ENCODE assay signal across 13 cellular contexts in genomic region chr9:109052416-109052815, GRCh38. TPM values are rescaled to one million over a fixed set of nuclear protein-coding genes. Genes with fewer than 3 reads are reported as not detected.
DNase-seq lines count a peak whose midpoint lies in the region; ATAC-seq lines count a peak whose summit lies in the region.
"Had no signal": no experiment of that assay in that cellular context is flagged by ENCODE, and none has a peak within 500 bp of the region (broad histone marks: within the 10 kb centered on the region; RNA-seq: fewer than 3 reads in every experiment).

No MANE protein-coding gene starts in this region.

- H3K36me3 ChIP-seq in rectal smooth muscle tissue (ENCODE audit: control insufficient read depth, insufficient read depth, low read length) = peaks cover 14% of the 10 kb centered on the region

- no peaks in the 10 kb centered on the region for H3K4me1 ChIP-seq in rectal smooth muscle tissue (ENCODE audit: control insufficient read depth, insufficient read depth, low read length)

- no peak overlapping the region for H3K9ac ChIP-seq in rectal smooth muscle tissue (ENCODE audit: low read length)

- H3K4me3 ChIP-seq in rectal smooth muscle tissue (ENCODE audit: low read length) = no peak overlapping the region

- in situ Hi-C loops in SK-MEL-5 (cut with HindIII; ENCODE audit: low pct_unique_long_range_greater_than_20kb, low sequenced_read_pairs) = no loop called here
- in situ Hi-C loops in G401 (cut with HindIII; ENCODE audit: low sequenced_read_pairs) = no loop called here

- H3K27me3 ChIP-seq in rectal smooth muscle tissue (ENCODE audit: control insufficient read depth, insufficient read depth, low read length) = no peaks in the 10 kb centered on the region

- H3K27ac ChIP-seq in rectal smooth muscle tissue (ENCODE audit: low read depth, low read length) = peak overlapping the region; percentile 23

- DNase-seq in GM03348 (ENCODE audit: low spot score) (peak; percentile 31), SK-MEL-5 (ENCODE audit: low read depth, low spot score) (peak; percentile 92), epidermal melanocyte (ENCODE audit: insufficient read length, low spot score) (peak; percentile 71), G401 (ENCODE audit: low spot score) (no peak)
- DNase-seq in activated effector memory CD4-positive, alpha-beta T cell treated with anti-CD3 and anti-CD28 coated beads, Interleukin-2, amount 50 U/mL, for 16 hours = no peak
- DNase-seq: activated CD4-positive, alpha-beta T cell treated with anti-CD3 and anti-CD28 coated beads for 36 hours; caudate nucleus; effector memory CD8-positive, alpha-beta T cell; NCI-H1105 treated with DMSO at 0.1 percent for 48 hours; NCI-H2081 treated with DMSO at 0.1 percent for 48 hours had no signal

- ATAC-seq in GM21619 (IDR thresholded peaks at IDR 0.05; ENCODE audit: unreplicated experiment) = no peak
- ATAC-seq in GM21529 (IDR thresholded peaks at IDR 0.05; ENCODE audit: unreplicated experiment) = no peak
- ATAC-seq: activated CD4-positive, alpha-beta T cell treated with anti-CD3 and anti-CD28 coated beads for 36 hours; effector memory CD8-positive, alpha-beta T cell had no signal

RNA-seq across cellular contexts. Expression of gene CTNNAL1, which starts 39.1 kb away (rescaled TPM):
- 58.8 and 61.6 TPM in 2 replicates for total RNA-seq in SK-MEL-5 (2014; rRNA removed; shearing (Covaris generic))
- 40.3 and 40.9 TPM in 2 replicates for polyA plus RNA-seq in SK-MEL-5 (2015; cell fraction: cytosol; rRNA removed)
- 15.9 and 19.0 TPM in 2 replicates for polyA plus RNA-seq in SK-MEL-5 (2015; cell fraction: nucleus; rRNA removed)
- total RNA-seq in G401 (2014; rRNA removed; shearing (Covaris generic)) = 95.8 and 122 TPM in 2 replicates

Comparison
In these comparisons a context has a peak if more than half of its experiments do, and no peak if none do; other contexts are left out.
1. DNase-seq: peak in GM03348 (single experiment), SK-MEL-5 (single experiment) and epidermal melanocyte (single experiment); none in activated effector memory CD4-positive, alpha-beta T cell treated with anti-CD3 and anti-CD28 coated beads, Interleukin-2, amount 50 U/mL, for 16 hours (single experiment) and G401 (single experiment).